Comparison of ENCODE assay signal across 23 cellular contexts in genomic region chr1:36572142-36572715, GRCh38.
"Had no signal": no experiment of that assay in that cellular context is flagged by ENCODE, and none has a peak within 500 bp of the region (broad histone marks: within the 10 kb centered on the region; RNA-seq: fewer than 3 reads in every experiment).

No MANE protein-coding gene starts in this region.

- H3K36me3 Mint-ChIP-seq: immature natural killer cell; memory B cell; stimulated activated memory B cell treated with anti-CD40 and anti-IgM and Interleukin-4, amounts not matched to agents 10 μg/mL and 1 μg/mL and 100 μg/mL, for 72 hours; T-cell; type B pancreatic cell had no signal

- H3K9me3 ChIP-seq: body of pancreas, heart left ventricle, testis had no signal

- H3K4me3 Mint-ChIP-seq: activated CD4-positive, alpha-beta T cell treated with anti-CD3 and anti-CD28 coated beads, Interleukin-2, amount 10 ng/mL, durations not matched to agents 24 days and 14 days; activated CD8-positive, alpha-beta T cell treated with anti-CD3 and anti-CD28 coated beads for 36 hours; activated T-helper 17 cell treated with anti-CD3 and anti-CD28 coated beads, Interleukin-2, amount 50 U/mL, for 72 hours; central memory CD8-positive, alpha-beta T cell; immature natural killer cell; memory B cell; neural crest cell; stimulated activated memory B cell treated with anti-CD40 and anti-IgM and Interleukin-4, amounts not matched to agents 10 μg/mL and 1 μg/mL and 100 μg/mL, for 72 hours; T-cell; type B pancreatic cell had no signal

- H3K9me3 Mint-ChIP-seq: activated CD4-positive, alpha-beta T cell treated with anti-CD3 and anti-CD28 coated beads, Interleukin-2, amount 10 ng/mL, durations not matched to agents 24 days and 14 days; activated CD8-positive, alpha-beta T cell treated with anti-CD3 and anti-CD28 coated beads for 36 hours; activated T-helper 17 cell treated with anti-CD3 and anti-CD28 coated beads, Interleukin-2, amount 50 U/mL, for 72 hours; central memory CD8-positive, alpha-beta T cell; immature natural killer cell; memory B cell; neural crest cell; stimulated activated memory B cell treated with anti-CD40 and anti-IgM and Interleukin-4, amounts not matched to agents 10 μg/mL and 1 μg/mL and 100 μg/mL, for 72 hours; T-cell; type B pancreatic cell had no signal

- FAIRE-seq: frontal cortex had no signal

- H3K27ac ChIP-seq: body of pancreas, heart left ventricle, testis had no signal

- H3K4me1 Mint-ChIP-seq: activated CD4-positive, alpha-beta T cell treated with anti-CD3 and anti-CD28 coated beads, Interleukin-2, amount 10 ng/mL, durations not matched to agents 24 days and 14 days; activated T-helper 17 cell treated with anti-CD3 and anti-CD28 coated beads, Interleukin-2, amount 50 U/mL, for 72 hours; central memory CD8-positive, alpha-beta T cell; immature natural killer cell; memory B cell; neural crest cell had no signal

- ATAC-seq: activated CD8-positive, alpha-beta T cell treated with anti-CD3 and anti-CD28 coated beads for 36 hours; activated T-helper 17 cell treated with anti-CD3 and anti-CD28 coated beads, Interleukin-2, amount 50 U/mL, for 72 hours; body of pancreas; heart left ventricle; left ventricle myocardium superior; sciatic nerve; stimulated activated memory B cell treated with anti-CD40 and anti-IgM and Interleukin-4, amounts not matched to agents 10 μg/mL and 1 μg/mL and 100 μg/mL, for 72 hours; T-cell had no signal

- H3K27me3 ChIP-seq: body of pancreas, testis had no signal

- DNase-seq: activated CD4-positive, alpha-beta T cell treated with anti-CD3 and anti-CD28 coated beads, Interleukin-2, amount 10 ng/mL, durations not matched to agents 24 days and 14 days; activated CD4-positive, CD25-positive, alpha-beta regulatory T cell; activated CD8-positive, alpha-beta T cell treated with anti-CD3 and anti-CD28 coated beads for 36 hours; activated naive CD4-positive, alpha-beta T cell; activated T-cell treated with anti-CD3 and anti-CD28 coated beads, Interleukin-2, amount 50 U/mL, for 1 hour; body of pancreas; cortex of kidney; heart left ventricle; immature natural killer cell; kidney glomerular epithelial cell; left ventricle myocardium superior; stimulated activated CD4-positive, alpha-beta T cell treated with anti-CD3 and anti-CD28 coated beads, Interleukin-4, amount 100 ng/mL, for 4 hours; T-cell; T-helper 9 cell; testis had no signal

- H3K27ac Mint-ChIP-seq: activated CD4-positive, alpha-beta T cell treated with anti-CD3 and anti-CD28 coated beads, Interleukin-2, amount 10 ng/mL, durations not matched to agents 24 days and 14 days; activated CD8-positive, alpha-beta T cell treated with anti-CD3 and anti-CD28 coated beads for 36 hours; activated T-helper 17 cell treated with anti-CD3 and anti-CD28 coated beads, Interleukin-2, amount 50 U/mL, for 72 hours; memory B cell; stimulated activated memory B cell treated with anti-CD40 and anti-IgM and Interleukin-4, amounts not matched to agents 10 μg/mL and 1 μg/mL and 100 μg/mL, for 72 hours; T-cell; type B pancreatic cell had no signal

- H3K4me1 ChIP-seq: body of pancreas, heart left ventricle, testis had no signal

- H3K4me3 ChIP-seq: body of pancreas, heart left ventricle, testis had no signal

- H3K36me3 ChIP-seq: heart left ventricle had no signal
